Comparison of ENCODE assay signal across 1 cellular context in genomic region chr7:100081535-100082102, GRCh38.
TF ChIP-seq lines count a peak whose summit lies in the region.

Gene ZNF3 (minus strand): TSS chr7:100081723. CDS start chr7:100077357, 4,366 bp downstream.

TF ChIP-seq in SK-N-SH, 30 proteins besides CTCF, POLR2A, EP300 and RAD21 (continued from another document):
- TF ChIP-seq SIN3A (IDR thresholded peaks at IDR 0.05; ENCODE audit: borderline replicate concordance, low read depth, low read length) (peak; percentile 97; the same call in 1 of the 2 replicates), FOXM1 (IDR thresholded peaks at IDR 0.05; ENCODE audit: low read depth) (no peak), JUND (IDR thresholded peaks at IDR 0.05) (peak; percentile 22; the same call in 1 of the 2 replicates), YY1 (IDR thresholded peaks at IDR 0.05; ENCODE audit: low read depth) (no peak), FOXJ3 (CRISPR knock-in tag; IDR thresholded peaks at IDR 0.05) (peak; percentile 10; the same call in 1 of the 2 replicates), GABPA (IDR thresholded peaks at IDR 0.05; ENCODE audit: low read depth) (peak; percentile 99), IRF3 (IDR thresholded peaks at IDR 0.05; ENCODE audit: low read depth, low read length) (no peak), MAX (IDR thresholded peaks at IDR 0.05; ENCODE audit: low read depth) (peak; percentile 99), CHD2 (IDR thresholded peaks at IDR 0.05; ENCODE audit: low read length, partially characterized antibody) (peak; percentile 94)
